In the genomic region with DNA sequence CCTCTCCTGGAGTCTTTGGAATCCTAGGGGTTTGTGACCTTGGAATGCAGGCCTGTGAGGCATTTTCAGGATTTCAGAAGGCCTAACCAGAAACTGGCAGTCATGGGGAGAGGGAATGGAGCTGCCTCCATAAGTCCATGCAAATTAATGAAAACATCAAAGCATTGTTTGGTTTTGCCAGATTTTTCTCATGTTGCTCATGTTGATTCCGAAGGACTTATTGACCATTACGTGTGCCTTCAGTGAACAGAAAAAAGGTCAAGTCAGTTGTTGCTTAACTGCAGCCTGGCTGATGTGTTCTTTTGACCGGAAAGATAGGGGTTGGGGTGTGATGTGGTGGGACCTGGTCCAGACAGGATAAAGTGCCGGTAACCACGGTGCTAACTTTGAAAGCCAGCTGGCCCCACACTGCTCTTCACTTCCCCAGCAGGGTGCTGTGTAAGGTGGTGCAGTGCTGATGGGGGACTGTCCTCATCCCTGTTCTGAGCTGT, we compare ENCODE assay signal across 8 cellular contexts. TPM values are rescaled to one million over a fixed set of nuclear protein-coding genes. Genes with fewer than 3 reads are reported as not detected.
DNase-seq lines count a peak whose midpoint lies in the region; ATAC-seq, FAIRE-seq and TF ChIP-seq lines count a peak whose summit lies in the region.
"Had no signal": no experiment of that assay in that cellular context is flagged by ENCODE, and none has a peak within 500 bp of the region (broad histone marks: within the 10 kb centered on the region; RNA-seq: fewer than 3 reads in every experiment).

No MANE protein-coding gene starts in this region.

- H3K27ac ChIP-seq in dorsolateral prefrontal cortex (peak overlapping the region in 54 of 59 donors; percentile 0 to 84 (median 67)), lung (ENCODE audit: low read depth in 1 of 2, low read length in 1 of 2) (peak overlapping the region in 1 of 2 donors; percentile 90)
- H3K27ac ChIP-seq: foreskin keratinocyte had no signal

- intact Hi-C loops in dorsolateral prefrontal cortex (cut with DNase I) = no loop called here

- DNase-seq in dorsolateral prefrontal cortex (no peak), lung (ENCODE audit: low spot score) (no peak), urothelium cell line (ENCODE audit: low spot score) (peak; percentile 12), superior temporal gyrus (ENCODE audit: extremely low spot score) (no peak)
- DNase-seq in stimulated activated naive CD4-positive, alpha-beta T cell (lab: John Stamatoyannopoulos, UW) = no peak
- DNase-seq: foreskin keratinocyte had no signal

- ATAC-seq in lung (ENCODE audit: insufficient read depth, low FRiP score) (peak; percentile 63), GM18909 (IDR thresholded peaks at IDR 0.05; ENCODE audit: poor library complexity, unreplicated experiment) (no peak)

- H3K36me3 ChIP-seq in lung (ENCODE audit: control insufficient read depth in 2 of 2, insufficient read depth in 2 of 2, low read length in 2 of 2) = peaks cover 0 to 5% of the 10 kb centered on the region in 2 donors

- peak; percentile 22; the same call in 1 of the 2 replicates for TF ChIP-seq EP300 in Ishikawa (IDR thresholded peaks at IDR 0.05; ENCODE audit: borderline replicate concordance)

- TF ChIP-seq CTCF in dorsolateral prefrontal cortex (IDR thresholded peaks at IDR 0.05 in 54 of 56, conservative IDR thresholded peaks at IDR 0.05 in 2 of 56; ENCODE audit: low read depth in 1 of 56, partially characterized antibody in 56 of 56) (no peak), lung (IDR thresholded peaks at IDR 0.05; ENCODE audit: control extremely low read depth, extremely low read depth) (no peak)

- no peak overlapping the region for H3K4me3 ChIP-seq in dorsolateral prefrontal cortex
- no peak overlapping the region for H3K4me3 ChIP-seq in lung

- 22 to 56% methylated on average over 5 of the region's 5 CpGs for WGBS in lung, 2 donors

- TF ChIP-seq RAD21 in Ishikawa (IDR thresholded peaks at IDR 0.05; ENCODE audit: low read depth) = no peak; the same call in 1 of the 2 replicates

- no peaks in the 10 kb centered on the region for H3K9me3 ChIP-seq in lung (ENCODE audit: control insufficient read depth in 2 of 2, insufficient read depth in 1 of 2, low read length in 1 of 2)

- H3K27me3 ChIP-seq in dorsolateral prefrontal cortex (peaks cover 0 to 30% (median 0%) of the 10 kb centered on the region in 45 donors), lung (ENCODE audit: control insufficient read depth, insufficient read depth) (no peaks in the 10 kb centered on the region)
- H3K27me3 ChIP-seq: foreskin keratinocyte had no signal

- H3K4me1 ChIP-seq in lung (ENCODE audit: control insufficient read depth in 2 of 2, insufficient read depth in 2 of 2, low read length in 2 of 2) = peaks cover 8 to 12% of the 10 kb centered on the region in 2 donors
- H3K4me1 ChIP-seq: foreskin keratinocyte had no signal

- no peak for FAIRE-seq in urothelium cell line (lab: Jason Lieb, UNC)

TF ChIP-seq in Ishikawa, 13 proteins besides CTCF, POLR2A, EP300 and RAD21:
- no peak for TF ChIP-seq FOXM1 (IDR thresholded peaks at IDR 0.05; ENCODE audit: borderline replicate concordance, low read depth)
- TF ChIP-seq, protein P1, sequence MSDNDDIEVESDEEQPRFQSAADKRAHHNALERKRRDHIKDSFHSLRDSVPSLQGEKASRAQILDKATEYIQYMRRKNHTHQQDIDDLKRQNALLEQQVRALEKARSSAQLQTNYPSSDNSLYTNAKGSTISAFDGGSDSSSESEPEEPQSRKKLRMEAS (IDR thresholded peaks at IDR 0.05) = no peak
- no peak for TF ChIP-seq YY1 (IDR thresholded peaks at IDR 0.05; ENCODE audit: low read depth)
- TF ChIP-seq CREB1 (IDR thresholded peaks at IDR 0.05; ENCODE audit: low read depth) = no peak
- TF ChIP-seq, protein P2, sequence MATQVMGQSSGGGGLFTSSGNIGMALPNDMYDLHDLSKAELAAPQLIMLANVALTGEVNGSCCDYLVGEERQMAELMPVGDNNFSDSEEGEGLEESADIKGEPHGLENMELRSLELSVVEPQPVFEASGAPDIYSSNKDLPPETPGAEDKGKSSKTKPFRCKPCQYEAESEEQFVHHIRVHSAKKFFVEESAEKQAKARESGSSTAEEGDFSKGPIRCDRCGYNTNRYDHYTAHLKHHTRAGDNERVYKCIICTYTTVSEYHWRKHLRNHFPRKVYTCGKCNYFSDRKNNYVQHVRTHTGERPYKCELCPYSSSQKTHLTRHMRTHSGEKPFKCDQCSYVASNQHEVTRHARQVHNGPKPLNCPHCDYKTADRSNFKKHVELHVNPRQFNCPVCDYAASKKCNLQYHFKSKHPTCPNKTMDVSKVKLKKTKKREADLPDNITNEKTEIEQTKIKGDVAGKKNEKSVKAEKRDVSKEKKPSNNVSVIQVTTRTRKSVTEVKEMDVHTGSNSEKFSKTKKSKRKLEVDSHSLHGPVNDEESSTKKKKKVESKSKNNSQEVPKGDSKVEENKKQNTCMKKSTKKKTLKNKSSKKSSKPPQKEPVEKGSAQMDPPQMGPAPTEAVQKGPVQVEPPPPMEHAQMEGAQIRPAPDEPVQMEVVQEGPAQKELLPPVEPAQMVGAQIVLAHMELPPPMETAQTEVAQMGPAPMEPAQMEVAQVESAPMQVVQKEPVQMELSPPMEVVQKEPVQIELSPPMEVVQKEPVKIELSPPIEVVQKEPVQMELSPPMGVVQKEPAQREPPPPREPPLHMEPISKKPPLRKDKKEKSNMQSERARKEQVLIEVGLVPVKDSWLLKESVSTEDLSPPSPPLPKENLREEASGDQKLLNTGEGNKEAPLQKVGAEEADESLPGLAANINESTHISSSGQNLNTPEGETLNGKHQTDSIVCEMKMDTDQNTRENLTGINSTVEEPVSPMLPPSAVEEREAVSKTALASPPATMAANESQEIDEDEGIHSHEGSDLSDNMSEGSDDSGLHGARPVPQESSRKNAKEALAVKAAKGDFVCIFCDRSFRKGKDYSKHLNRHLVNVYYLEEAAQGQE (IDR thresholded peaks at IDR 0.05; ENCODE audit: low read depth) = no peak
- TF ChIP-seq, protein P3, sequence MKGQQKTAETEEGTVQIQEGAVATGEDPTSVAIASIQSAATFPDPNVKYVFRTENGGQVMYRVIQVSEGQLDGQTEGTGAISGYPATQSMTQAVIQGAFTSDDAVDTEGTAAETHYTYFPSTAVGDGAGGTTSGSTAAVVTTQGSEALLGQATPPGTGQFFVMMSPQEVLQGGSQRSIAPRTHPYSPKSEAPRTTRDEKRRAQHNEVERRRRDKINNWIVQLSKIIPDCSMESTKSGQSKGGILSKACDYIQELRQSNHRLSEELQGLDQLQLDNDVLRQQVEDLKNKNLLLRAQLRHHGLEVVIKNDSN (IDR thresholded peaks at IDR 0.05) = no peak
- peak; percentile 68 for TF ChIP-seq TEAD4 (IDR thresholded peaks at IDR 0.05)
- TF ChIP-seq TCF12 (IDR thresholded peaks at IDR 0.05; ENCODE audit: low read depth) = peak; percentile 34; the same call in 1 of the 2 replicates
- no peak for TF ChIP-seq ZBTB7A (IDR thresholded peaks at IDR 0.05; ENCODE audit: low read depth)
- no peak for TF ChIP-seq TAF1 (IDR thresholded peaks at IDR 0.05; ENCODE audit: low read depth)
- no peak for TF ChIP-seq EGR1 (IDR thresholded peaks at IDR 0.05)
- peak; percentile 25; the same call in 1 of the 2 replicates for TF ChIP-seq NFIC (IDR thresholded peaks at IDR 0.05)
- TF ChIP-seq CEBPB (IDR thresholded peaks at IDR 0.05) = peak; percentile 60

RNA-seq across cellular contexts. Expression of gene RNF113B, which starts 3.6 kb away (rescaled TPM):
- total RNA-seq in dorsolateral prefrontal cortex (not detected), lung (not detected)
- not detected for polyA plus RNA-seq in lung
- total RNA-seq: foreskin keratinocyte had no signal
- polyA plus RNA-seq: foreskin keratinocyte had no signal

RNA-seq across cellular contexts. Expression of gene FARP1, which starts 30.6 kb away (rescaled TPM):
- 100 to 1,000 TPM in 104 of 120 experiments, 10 to 100 TPM in 16; 68.6 to 202 (median 123) TPM for total RNA-seq in dorsolateral prefrontal cortex
- total RNA-seq in lung = 100 to 1,000 TPM in 1 of 2 donors, 10 to 100 TPM in 1; 76.3 to 102 TPM
- polyA plus RNA-seq in lung = 10 to 100 TPM; 20.8 to 32.6 TPM
